8 cellular contexts compared by ENCODE assay signal in the genomic region with DNA sequence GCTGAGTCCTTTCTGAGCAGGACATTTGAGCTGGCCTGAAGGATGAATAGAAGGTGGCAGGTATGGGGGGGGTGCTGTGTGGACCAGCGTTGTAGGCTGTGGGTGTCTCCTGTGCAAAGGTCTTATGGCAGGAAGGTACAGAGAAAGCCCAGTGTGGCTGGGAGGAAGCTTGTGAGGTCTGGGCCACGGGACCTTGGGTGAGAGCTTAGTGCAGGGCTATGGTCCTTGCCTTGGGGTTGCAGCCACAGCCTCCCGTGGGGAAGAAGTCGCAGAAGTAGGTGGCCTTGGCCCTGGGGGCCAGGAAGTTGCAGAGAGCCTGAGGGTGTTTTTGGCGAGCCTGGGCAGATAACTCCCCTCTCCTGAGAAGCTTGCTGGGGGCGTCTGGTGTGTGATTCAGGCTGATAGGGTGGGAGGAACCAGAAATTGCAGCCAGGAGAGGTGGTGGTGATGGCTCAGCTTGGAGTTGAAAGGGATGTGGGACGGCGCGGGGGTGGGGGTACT. TPM values are rescaled to one million over a fixed set of nuclear protein-coding genes. Genes with fewer than 3 reads are reported as not detected.
DNase-seq lines count a peak whose midpoint lies in the region; ATAC-seq and TF ChIP-seq lines count a peak whose summit lies in the region.

No MANE protein-coding gene starts in this region.

- 29 to 36% methylated on average over 9 of the region's 9 CpGs for WGBS in heart right ventricle, 2 donors

- peak overlapping the region; percentile 99 for H3K4me2 ChIP-seq in skeletal muscle satellite cell (ENCODE audit: low read length)

- DNase-seq in AG04449 (ENCODE audit: low read depth, low spot score) (no peak), HCEC 1CT (peak; percentile 53), heart right ventricle (no peak), NCI-H2029 (lab: John Stamatoyannopoulos, UW) (no peak), COLO668 (lab: John Stamatoyannopoulos, UW; ENCODE audit: unreplicated experiment) (no peak), activated gamma-delta T cell treated with Interleukin-2 at 50 U/mL for 16 hours (no peak)
- DNase-seq in activated CD4-positive, alpha-beta memory T cell treated with anti-CD3 and anti-CD28 coated beads, Interleukin-2, amount 10 ng/mL, durations not matched to agents 7 days and 5 days: no peak

- POLR2A ChIA-PET in AG04449 (lab: Yijun Ruan, JAX): interaction anchor here (0.5 to 2.7 kb wide), 11 partner anchors 14 to 186 kb away, joined by 3 to 16 read pairs (median 4); a partner anchor contains a TSS
- POLR2A ChIA-PET in activated CD4-positive, alpha-beta memory T cell treated with anti-CD3 and anti-CD28 coated beads, Interleukin-2, amount 10 ng/mL, durations not matched to agents 7 days and 5 days (lab: Charles Lee): interaction anchor here (0.7 to 1.4 kb wide), 7 partner anchors 11 to 198 kb away, joined by 3 to 7 read pairs (median 3); no protein-coding TSS in a partner anchor

- H3K36me3 Mint-ChIP-seq in activated CD4-positive, alpha-beta memory T cell treated with anti-CD3 and anti-CD28 coated beads, Interleukin-2, amount 10 ng/mL, durations not matched to agents 7 days and 5 days (ENCODE audit: low read depth): no peaks in the 10 kb centered on the region

- peak overlapping the region; percentile 90 for H3K9ac ChIP-seq in skeletal muscle satellite cell (ENCODE audit: low read depth, low read length)

- peak overlapping the region; percentile 72 for H3K27ac Mint-ChIP-seq in activated CD4-positive, alpha-beta memory T cell treated with anti-CD3 and anti-CD28 coated beads, Interleukin-2, amount 10 ng/mL, durations not matched to agents 7 days and 5 days

- peak overlapping the region; percentile 58 for H3K4me3 Mint-ChIP-seq in activated CD4-positive, alpha-beta memory T cell treated with anti-CD3 and anti-CD28 coated beads, Interleukin-2, amount 10 ng/mL, durations not matched to agents 7 days and 5 days

- H3K36me3 ChIP-seq in heart right ventricle (no peaks in the 10 kb centered on the region), skeletal muscle satellite cell (ENCODE audit: insufficient read depth, low read length) (peaks cover 10% of the 10 kb centered on the region)

- CTCF ChIA-PET in AG04449 (lab: Yijun Ruan, JAX): interaction anchor here (1.0 to 2.2 kb wide), 6 partner anchors 36 to 108 kb away, joined by 3 to 16 read pairs (median 6); no protein-coding TSS in a partner anchor
- CTCF ChIA-PET in activated CD4-positive, alpha-beta memory T cell treated with anti-CD3 and anti-CD28 coated beads, Interleukin-2, amount 10 ng/mL, durations not matched to agents 7 days and 5 days (lab: Charles Lee): interaction anchor here (0.5 to 2.1 kb wide), 5 partner anchors 15 to 70 kb away, joined by 3 to 7 read pairs (median 4); no protein-coding TSS in a partner anchor

- H3K27me3 ChIP-seq in heart right ventricle (peaks cover 0 to 55% (median 6%) of the 10 kb centered on the region in 7 donors), skeletal muscle satellite cell (ENCODE audit: control insufficient read depth, insufficient read depth, low read length) (no peaks in the 10 kb centered on the region)

- H3K9me3 Mint-ChIP-seq in activated CD4-positive, alpha-beta memory T cell treated with anti-CD3 and anti-CD28 coated beads, Interleukin-2, amount 10 ng/mL, durations not matched to agents 7 days and 5 days: no peaks in the 10 kb centered on the region

- peak in 6 of 8 donors; percentile 3 to 14 (median 8) for ATAC-seq in heart right ventricle

- H3K4me3 ChIP-seq in AG04449 (ENCODE audit: low read depth, low read length) (peak overlapping the region; percentile 87), heart right ventricle (peak overlapping the region in 9 of 10 donors; percentile 57 to 75 (median 71)), skeletal muscle satellite cell (ENCODE audit: low read length) (peak overlapping the region; percentile 98)

- no peaks in the 10 kb centered on the region for H3K9me3 ChIP-seq in heart right ventricle
- no peaks in the 10 kb centered on the region for H3K9me3 ChIP-seq in skeletal muscle satellite cell (replicated peaks; ENCODE audit: low read length)

- peaks cover 43% of the 10 kb centered on the region for H3K27me3 Mint-ChIP-seq in activated CD4-positive, alpha-beta memory T cell treated with anti-CD3 and anti-CD28 coated beads, Interleukin-2, amount 10 ng/mL, durations not matched to agents 7 days and 5 days

- no peak for TF ChIP-seq CTCF in AG04449 (IDR thresholded peaks at IDR 0.05; ENCODE audit: insufficient read depth, low read length, missing control alignments)
- no peak for TF ChIP-seq CTCF in heart right ventricle (IDR thresholded peaks at IDR 0.05)

- peak overlapping the region in 9 of 10 donors; percentile 9 to 84 (median 78) for H3K27ac ChIP-seq in heart right ventricle

- peaks cover 31% of the 10 kb centered on the region for H3K4me1 Mint-ChIP-seq in activated CD4-positive, alpha-beta memory T cell treated with anti-CD3 and anti-CD28 coated beads, Interleukin-2, amount 10 ng/mL, durations not matched to agents 7 days and 5 days

- intact Hi-C loops in heart right ventricle (cut with DNase I): loop anchor here in 3 of 10 donors (2.0 to 5.0 kb wide), 3 partner anchors 37 to 42 kb away; no protein-coding TSS in a partner anchor

- H3K4me1 ChIP-seq in heart right ventricle: peaks cover 3 to 85% (median 56%) of the 10 kb centered on the region in 9 donors
- H3K4me1 ChIP-seq in skeletal muscle satellite cell (ENCODE audit: control insufficient read depth, insufficient read depth, low read length): peaks cover 55% of the 10 kb centered on the region

RNA-seq across cellular contexts. Expression of a gene that starts 3.0 kb away (rescaled TPM):
- 10 to 100 TPM in 1 of 2 experiments, 1 to 10 TPM in 1; 9.7 to 11.1 TPM for total RNA-seq in activated CD4-positive, alpha-beta memory T cell treated with anti-CD3 and anti-CD28 coated beads, Interleukin-2, amount 10 ng/mL, durations not matched to agents 7 days and 5 days
- total RNA-seq in heart right ventricle: 10 to 100 TPM in 7 of 10 donors, 1 to 10 TPM in 3; 7.9 to 42.6 (median 15.9) TPM
- polyA plus RNA-seq in heart right ventricle: 10 to 100 TPM in 1 of 2 donors, 1 to 10 TPM in 1; 6.9 to 24.0 TPM
- total RNA-seq in skeletal muscle satellite cell (2012; rRNA removed): 267 and 317 TPM in 2 replicates
